ENCODE assay signal across 9 cellular contexts in the genomic region with DNA sequence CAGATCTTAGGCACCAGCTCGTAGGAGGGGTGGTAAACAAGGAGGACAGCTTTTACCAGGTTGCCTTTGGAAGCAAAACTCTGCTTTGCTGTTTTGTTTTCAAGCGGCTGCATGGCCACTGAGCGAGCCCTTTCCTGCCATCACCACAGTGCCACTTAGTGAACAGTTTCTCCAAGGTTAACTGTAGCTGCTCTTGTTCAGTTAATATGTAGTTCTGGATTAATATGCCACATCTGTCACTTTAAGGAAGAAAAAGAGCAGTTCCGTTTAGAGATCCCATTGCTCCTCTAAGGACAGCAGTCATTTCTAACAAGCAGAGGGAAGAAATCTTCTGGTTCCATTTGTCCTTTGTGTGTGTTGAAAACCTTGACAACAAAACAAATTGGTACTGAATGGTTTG. TPM values are rescaled to one million over a fixed set of nuclear protein-coding genes. Genes with fewer than 3 reads are reported as not detected.
DNase-seq lines count a peak whose midpoint lies in the region; ATAC-seq, FAIRE-seq and TF ChIP-seq lines count a peak whose summit lies in the region.
"Had no signal": no experiment of that assay in that cellular context is flagged by ENCODE, and none has a peak within 500 bp of the region (broad histone marks: within the 10 kb centered on the region; RNA-seq: fewer than 3 reads in every experiment).

No MANE protein-coding gene starts in this region.

- FAIRE-seq in H1 (lab: Jason Lieb, UNC): no peak

- H2BK12ac ChIP-seq in H1 (ENCODE audit: low read depth, low read length): peak overlapping the region; percentile 63; the same call in 1 of the 2 replicates

- H2BK15ac ChIP-seq in H1 (ENCODE audit: low read length): no peak overlapping the region

- peaks cover 3% of the 10 kb centered on the region; the same call in 1 of the 2 replicates for H3K79me1 ChIP-seq in H1 (ENCODE audit: low read depth, low read length)

- POLR2A ChIA-PET in H1 (lab: Charles Lee; ENCODE audit: partially characterized antibody): interaction anchor here (0.8 to 3.5 kb wide), 10 partner anchors 8 to 115 kb away, joined by 3 to 24 read pairs (median 8); partner anchors contain the start of gene ABL1

- TF ChIP-seq EP300 in H1 (IDR thresholded peaks at IDR 0.05; ENCODE audit: borderline replicate concordance in 1 of 2, low read depth in 2 of 2, low read length in 2 of 2) (no peak), upper lobe of left lung (IDR thresholded peaks at IDR 0.05) (no peak)

- no peak overlapping the region for H2AFZ ChIP-seq in H1 (ENCODE audit: low read length)

- peak overlapping the region; percentile 76 for H3K18ac ChIP-seq in H1 (ENCODE audit: extremely low read depth, low read length)

- H3K36me3 ChIP-seq in H1 (ENCODE audit: control insufficient read depth in 2 of 4, insufficient read depth in 4 of 4, low read length in 3 of 4) (no peaks in the 10 kb centered on the region), mucosa of descending colon (ENCODE audit: low read depth) (no peaks in the 10 kb centered on the region), upper lobe of left lung (no peaks in the 10 kb centered on the region)

- H3K4ac ChIP-seq in H1 (replicated peaks; ENCODE audit: insufficient read length, low read depth, low read length): peak overlapping the region; percentile 73

- H2BK5ac ChIP-seq in H1 (ENCODE audit: low read depth, low read length): peak overlapping the region; percentile 74

- no peak for TF ChIP-seq RAD21 in H1 (IDR thresholded peaks at IDR 0.05 in 1 of 2, conservative IDR thresholded peaks at IDR 0.05 in 1 of 2; ENCODE audit: low read depth in 2 of 2, low read length in 2 of 2)

- no peak overlapping the region for H3K14ac ChIP-seq in H1 (ENCODE audit: insufficient read length)

- H3K79me2 ChIP-seq in H1 (ENCODE audit: control insufficient read depth in 1 of 2, insufficient read depth in 2 of 2, low read length in 2 of 2): peaks cover 0 to 42% of the 10 kb centered on the region in 2 experiments; a peak in 3 of 4 replicates

- TF ChIP-seq POLR2A in H1 (IDR thresholded peaks at IDR 0.05; ENCODE audit: control extremely low read depth in 1 of 2, low read depth in 2 of 2, low read length in 2 of 2): no peak
- TF ChIP-seq POLR2A in upper lobe of left lung (IDR thresholded peaks at IDR 0.05): no peak

- TF ChIP-seq CTCF in H1 (IDR thresholded peaks at IDR 0.05; ENCODE audit: control extremely low read depth in 1 of 3, insufficient read depth in 1 of 3, low read depth in 1 of 3, low read length in 3 of 3) (no peak), mucosa of descending colon (IDR thresholded peaks at IDR 0.05) (no peak), upper lobe of left lung (IDR thresholded peaks at IDR 0.05) (no peak)

- intact Hi-C loops in mucosa of descending colon (cut with DNase I, micrococcal nuclease): no loop called here

- H2BK120ac ChIP-seq in H1 (replicated peaks; ENCODE audit: low read depth, low read length): peak overlapping the region; percentile 75

- WGBS in H1 (ENCODE audit: extremely low coverage in 1 of 2, insufficient coverage in 1 of 2, insufficient read length in 1 of 2, insufficient replicate concordance in 2 of 2, low coverage in 1 of 2, low lambda C conversion rate in 2 of 2, missing lambda C conversion rate in 1 of 2), 2 experiments: 46% methylated on average over 4 of the region's 4 CpGs; no CpG with 5 or more reads in 1 of the 2 experiments
- 39 to 65% methylated on average over 4 of the region's 4 CpGs for WGBS in upper lobe of left lung, 2 donors

- H4K91ac ChIP-seq in H1 (replicated peaks; ENCODE audit: insufficient read length, low read length): peak overlapping the region; percentile 6

- peak overlapping the region; percentile 68 for H3K27ac ChIP-seq in H1 (ENCODE audit: low read depth, low read length)
- H3K27ac ChIP-seq in upper lobe of left lung: peak overlapping the region; percentile 1 to 62 (median 37)

- H3K4me1 ChIP-seq in H1 (replicated peaks in 1 of 4; ENCODE audit: control insufficient read depth in 3 of 4, insufficient read depth in 4 of 4, low read length in 3 of 4): peaks cover 11 to 28% (median 18%) of the 10 kb centered on the region in 4 experiments
- H3K4me1 ChIP-seq in mucosa of descending colon (ENCODE audit: low read depth): peaks cover 27% of the 10 kb centered on the region
- peaks cover 3 to 20% (median 9%) of the 10 kb centered on the region in 4 donors for H3K4me1 ChIP-seq in upper lobe of left lung

- H3K9ac ChIP-seq in H1 (replicated peaks in 1 of 4; ENCODE audit: extremely low read depth in 1 of 4, low read depth in 3 of 4, low read length in 3 of 4): 0 out of 7 replicates have a peak overlapping the region, but pooled peaks of 1 of the 4 experiments have one; percentile 11

- H3K9me3 ChIP-seq in H1 (ENCODE audit: insufficient read depth in 2 of 2, low read depth in 1 of 2, low read length in 1 of 2) (peaks cover 2 to 3% of the 10 kb centered on the region in 2 experiments; a peak in 2 of 4 replicates), mucosa of descending colon (no peaks in the 10 kb centered on the region), upper lobe of left lung (no peaks in the 10 kb centered on the region)

- H4K8ac ChIP-seq in H1 (ENCODE audit: extremely low read depth, insufficient read depth, low read length): no peak overlapping the region

- H2AK5ac ChIP-seq in H1 (ENCODE audit: low read depth, low read length): no peak overlapping the region

- H3K56ac ChIP-seq in H1 (replicated peaks; ENCODE audit: insufficient read length, low read depth, low read length): peak overlapping the region; percentile 18

- H2BK20ac ChIP-seq in H1 (ENCODE audit: low read length): no peak overlapping the region

- no peaks in the 10 kb centered on the region for H3K27me3 ChIP-seq in H1 (replicated peaks in 1 of 4; ENCODE audit: control insufficient read depth in 3 of 4, extremely low read depth in 1 of 4, insufficient read depth in 3 of 4, low read length in 3 of 4)
- no peaks in the 10 kb centered on the region for H3K27me3 ChIP-seq in upper lobe of left lung

- DNase-seq in NCI-H524 (lab: John Stamatoyannopoulos, UW): peak; percentile 60 to 88
- DNase-seq in H1 (ENCODE audit: low read depth in 1 of 2, low spot score in 2 of 2): no peak
- no peak for DNase-seq in mucosa of descending colon
- no peak for DNase-seq in upper lobe of left lung
- DNase-seq in UCSD-AML1 (lab: John Stamatoyannopoulos, UW; ENCODE audit: unreplicated experiment): no peak
- DNase-seq: activated CD4-positive, alpha-beta T cell treated with anti-CD3 and anti-CD28 coated beads, Interleukin-2, amount 50 U/mL, for 48 hours; effector CD8-positive, alpha-beta T cell had no signal

- peak overlapping the region; percentile 86 for H4K5ac ChIP-seq in H1 (ENCODE audit: insufficient read length, low read depth, low read length)

- no peaks in the 10 kb centered on the region for H4K20me1 ChIP-seq in H1 (replicated peaks in 1 of 2; ENCODE audit: control insufficient read depth in 1 of 2, insufficient read depth in 2 of 2, low read length in 2 of 2)

- H3K23me2 ChIP-seq in H1 (ENCODE audit: low read depth, low read length): peaks cover 5% of the 10 kb centered on the region; the same call in 1 of the 2 replicates

- H3K4me3 ChIP-seq in H1 (ENCODE audit: extremely low read depth in 1 of 4, insufficient read depth in 2 of 4, low read depth in 3 of 4, low read length in 4 of 4) (peak overlapping the region in 2 of 4 experiments; percentile 1 to 40; a peak in 4 of 8 replicates), mucosa of descending colon (no peak overlapping the region), upper lobe of left lung (no peak overlapping the region)

- peak overlapping the region; percentile 61 to 63 for H3K4me2 ChIP-seq in H1 (ENCODE audit: insufficient read depth in 1 of 2, low read depth in 2 of 2, low read length in 2 of 2)

- CTCF ChIA-PET in H1 (lab: Charles Lee; ENCODE audit: partially characterized antibody): interaction anchor here (1.0 to 2.4 kb wide), 7 partner anchors 8 to 41 kb away, joined by 3 to 9 read pairs (median 3); no protein-coding TSS in a partner anchor

- H3K23ac ChIP-seq in H1 (ENCODE audit: insufficient read length): no peak overlapping the region

- ATAC-seq in mucosa of descending colon: peak; percentile 55
- peak in 1 of 2 donors; percentile 52 for ATAC-seq in upper lobe of left lung (ENCODE audit: low FRiP score in 2 of 2)
- ATAC-seq in HG02884 (IDR thresholded peaks at IDR 0.05; ENCODE audit: unreplicated experiment): no peak
- no peak for ATAC-seq in HG03469 (IDR thresholded peaks at IDR 0.05; ENCODE audit: unreplicated experiment)

TF ChIP-seq in H1, 55 proteins besides CTCF, POLR2A, EP300 and RAD21 (continues in another document):
- TF ChIP-seq SP1 (IDR thresholded peaks at IDR 0.05; ENCODE audit: low read depth, low read length): no peak
- no peak for TF ChIP-seq EZH2 (IDR thresholded peaks at IDR 0.05; ENCODE audit: low read depth, low read length, severe bottlenecking)
- no peak for TF ChIP-seq RXRA (IDR thresholded peaks at IDR 0.05; ENCODE audit: insufficient read depth, low read depth, low read length)
- TF ChIP-seq TAF1 (IDR thresholded peaks at IDR 0.05; ENCODE audit: low read depth, low read length): no peak
- no peak for TF ChIP-seq CHD1 (IDR thresholded peaks at IDR 0.05; ENCODE audit: low read depth, low read length)
- TF ChIP-seq RFX5 (IDR thresholded peaks at IDR 0.05; ENCODE audit: borderline replicate concordance, low read depth, low read length): no peak
- no peak for TF ChIP-seq CREB1 (IDR thresholded peaks at IDR 0.05)
- no peak for TF ChIP-seq SUZ12 (IDR thresholded peaks at IDR 0.05; ENCODE audit: low read length)
- no peak for TF ChIP-seq TAF7 (optimal IDR thresholded peaks at IDR 0.05; ENCODE audit: borderline replicate concordance, low read depth, low read length)
- TF ChIP-seq BACH1 (IDR thresholded peaks at IDR 0.05; ENCODE audit: low read length): no peak
- no peak for TF ChIP-seq HDAC2 (IDR thresholded peaks at IDR 0.05; ENCODE audit: borderline replicate concordance in 1 of 2, low read depth in 2 of 2, low read length in 2 of 2)
- no peak for TF ChIP-seq TBP (IDR thresholded peaks at IDR 0.05; ENCODE audit: low read depth, low read length)
- no peak for TF ChIP-seq KDM1A (IDR thresholded peaks at IDR 0.05; ENCODE audit: borderline replicate concordance, low read length)
- no peak for TF ChIP-seq POLR2AphosphoS5 (IDR thresholded peaks at IDR 0.05; ENCODE audit: low read depth, low read length)

RNA-seq across cellular contexts. Expression of gene ABL1, which starts 10.4 kb away (rescaled TPM):
- 104 and 110 TPM in 2 replicates for total RNA-seq in H1 (2021; fragmentation: NEBNext Ultra II Directional; extraction: Animal tissue kit (Norgen Biotek cat#: 25700))
- polyA plus RNA-seq in H1 (2011; rRNA removed): 35.3 and 50.0 TPM in 2 replicates
- 41.4 TPM for polyA plus RNA-seq in H1 (2011; cell fraction: cytosol; rRNA removed)
- polyA plus RNA-seq in H1 (2011; cell fraction: nucleus; rRNA removed): 52.8 TPM
- 55.9 to 65.2 TPM (median 59.1 TPM) in 4 replicates for polyA plus RNA-seq in H1 (2012, experiment 1 of 2)
- polyA plus RNA-seq in H1 (2012, experiment 2 of 2): 58.6 TPM
- 42.6 TPM for polyA plus RNA-seq in H1 (2013, experiment 1 of 2)
- polyA plus RNA-seq in H1 (2013, experiment 2 of 2): 43.7 TPM
- polyA minus RNA-seq in H1 (2011; rRNA and poly(A)+ RNA removed): 78.2 and 79.9 TPM in 2 replicates
- polyA minus RNA-seq in H1 (2011; cell fraction: cytosol; rRNA and poly(A)+ RNA removed): 59.2 TPM
- 41.2 TPM for polyA minus RNA-seq in H1 (2011; cell fraction: nucleus; rRNA and poly(A)+ RNA removed)
- total RNA-seq in mucosa of descending colon (100 to 1,000 TPM in 1 of 3 donors, 10 to 100 TPM in 2; 86.6 to 147 (median 91.4) TPM), upper lobe of left lung (10 to 100 TPM; 39.8 to 56.5 (median 47.0) TPM)

Comparison
In these comparisons a context has a peak if more than half of its experiments do, and no peak if none do; other contexts are left out.
1. DNase-seq: peak in NCI-H524 (2 of 2); none in H1 (0 of 2), mucosa of descending colon (0 of 3), upper lobe of left lung (0 of 2) and UCSD-AML1 (single experiment).